Comparison of ENCODE assay signal across 7 cellular contexts in genomic region chr1:155961937-155962336, GRCh38. TPM values are rescaled to one million over a fixed set of nuclear protein-coding genes. Genes with fewer than 3 reads are reported as not detected.
DNase-seq lines count a peak whose midpoint lies in the region; ATAC-seq and TF ChIP-seq lines count a peak whose summit lies in the region.

No MANE protein-coding gene starts in this region.

- H3K4me1 Mint-ChIP-seq in osteocyte (ENCODE audit: unreplicated experiment), result peaks cover 31% of the 10 kb centered on the region

- TF ChIP-seq CTCF in GM12875 (IDR thresholded peaks at IDR 0.05; ENCODE audit: borderline replicate concordance, insufficient read depth, low read depth, low read length), result peak; percentile 19; the same call in 1 of the 2 replicates
- peak; percentile 50 for TF ChIP-seq CTCF in osteocyte (IDR thresholded peaks at IDR 0.05)

- H3K36me3 Mint-ChIP-seq in osteocyte (ENCODE audit: unreplicated experiment), result peaks cover 70% of the 10 kb centered on the region

- peak; percentile 99 for ATAC-seq in SK-N-SH treated with all-trans-retinoic acid at 6 μM for 48 hours

- peaks cover 0 to 6% of the 10 kb centered on the region in 2 donors for H3K4me1 ChIP-seq in esophagus (ENCODE audit: control insufficient read depth in 2 of 2, insufficient read depth in 2 of 2, low read length in 1 of 2)

- no peak overlapping the region for H3K4me3 ChIP-seq in GM12875 (ENCODE audit: low read depth, low read length)
- no peak overlapping the region for H3K4me3 ChIP-seq in esophagus (ENCODE audit: low read depth in 1 of 2, low read length in 2 of 2)

- H3K9me3 ChIP-seq in esophagus (ENCODE audit: control insufficient read depth in 2 of 2, insufficient read depth in 1 of 2, low read depth in 1 of 2, low read length in 1 of 2), result no peaks in the 10 kb centered on the region

- WGBS in esophagus, 2 donors, result 40 to 46% methylated on average over 14 of the region's 14 CpGs

- no peaks in the 10 kb centered on the region for H3K27me3 Mint-ChIP-seq in osteocyte (ENCODE audit: unreplicated experiment)

- peak overlapping the region; percentile 55 to 78 for H3K27ac ChIP-seq in esophagus (ENCODE audit: low read depth in 2 of 2, low read length in 1 of 2)

- H3K36me3 ChIP-seq in esophagus (ENCODE audit: control insufficient read depth in 2 of 2, insufficient read depth in 2 of 2, low read length in 1 of 2), result peaks cover 24 to 60% of the 10 kb centered on the region in 2 donors

- DNase-seq in osteocyte (ENCODE audit: extremely low spot score, unreplicated experiment) (no peak), NCI-H2107 (lab: John Stamatoyannopoulos, UW) (no peak), NCI-H526 treated with DMSO at 0.1 percent for 48 hours (lab: John Stamatoyannopoulos, UW) (no peak)
- DNase-seq in activated CD8-positive, alpha-beta memory T cell treated with anti-CD3 and anti-CD28 coated beads, Interleukin-2, amount 50 U/mL, for 4 hours, result no peak

- H3K9me3 Mint-ChIP-seq in osteocyte (ENCODE audit: unreplicated experiment), result no peaks in the 10 kb centered on the region

- no peaks in the 10 kb centered on the region for H3K27me3 ChIP-seq in esophagus (ENCODE audit: control insufficient read depth in 1 of 2, insufficient read depth in 2 of 2, low read length in 2 of 2)

- peak overlapping the region; percentile 29 for H3K4me3 Mint-ChIP-seq in osteocyte (ENCODE audit: unreplicated experiment)

- peak overlapping the region; percentile 83 for H3K27ac Mint-ChIP-seq in osteocyte (ENCODE audit: unreplicated experiment)

TF ChIP-seq in SK-N-SH treated with all-trans-retinoic acid at 6 μM for 48 hours, 23 proteins besides CTCF, POLR2A, EP300 and RAD21:
- TF ChIP-seq ZFP3 (CRISPR knock-in tag; IDR thresholded peaks at IDR 0.05) (0 out of 2 replicates have a peak, but pooled peaks have one; percentile 32), PATZ1 (CRISPR knock-in tag; IDR thresholded peaks at IDR 0.05; ENCODE audit: borderline replicate concordance) (peak; percentile 85; the same call in 1 of the 2 replicates), ARNTL (CRISPR knock-in tag; IDR thresholded peaks at IDR 0.05; ENCODE audit: borderline replicate concordance, low read depth) (no peak)

RNA-seq across cellular contexts. Expression of gene ARHGEF2, which starts 16.4 kb away (rescaled TPM):
- 10 to 100 TPM; 15.9 to 26.6 TPM for polyA plus RNA-seq in esophagus
- total RNA-seq in osteocyte, result 199 and 201 TPM in 2 replicates

RNA-seq across cellular contexts. Expression of gene RXFP4, which starts 20.5 kb away (rescaled TPM):
- polyA plus RNA-seq in esophagus, result under 1 TPM; 0.04 to 0.08 TPM
- not detected in 2 replicates for total RNA-seq in osteocyte

RNA-seq across cellular contexts. Expression of gene KHDC4, which starts 27.7 kb away (rescaled TPM):
- 10 to 100 TPM; 11.9 to 29.6 TPM for polyA plus RNA-seq in esophagus
- 48.8 and 53.7 TPM in 2 replicates for total RNA-seq in osteocyte

RNA-seq across cellular contexts. Expression of gene RIT1, which starts 50.8 kb away (rescaled TPM):
- 10 to 100 TPM; 23.4 to 29.7 TPM for polyA plus RNA-seq in esophagus
- total RNA-seq in osteocyte, result 43.1 and 45.6 TPM in 2 replicates

RNA-seq across cellular contexts. Expression of gene SSR2, which starts 58.8 kb away (rescaled TPM):
- 100 to 1,000 TPM in 1 of 2 donors, 10 to 100 TPM in 1; 67.0 to 145 TPM for polyA plus RNA-seq in esophagus
- total RNA-seq in osteocyte, result 283 and 284 TPM in 2 replicates
